In the genomic region with DNA sequence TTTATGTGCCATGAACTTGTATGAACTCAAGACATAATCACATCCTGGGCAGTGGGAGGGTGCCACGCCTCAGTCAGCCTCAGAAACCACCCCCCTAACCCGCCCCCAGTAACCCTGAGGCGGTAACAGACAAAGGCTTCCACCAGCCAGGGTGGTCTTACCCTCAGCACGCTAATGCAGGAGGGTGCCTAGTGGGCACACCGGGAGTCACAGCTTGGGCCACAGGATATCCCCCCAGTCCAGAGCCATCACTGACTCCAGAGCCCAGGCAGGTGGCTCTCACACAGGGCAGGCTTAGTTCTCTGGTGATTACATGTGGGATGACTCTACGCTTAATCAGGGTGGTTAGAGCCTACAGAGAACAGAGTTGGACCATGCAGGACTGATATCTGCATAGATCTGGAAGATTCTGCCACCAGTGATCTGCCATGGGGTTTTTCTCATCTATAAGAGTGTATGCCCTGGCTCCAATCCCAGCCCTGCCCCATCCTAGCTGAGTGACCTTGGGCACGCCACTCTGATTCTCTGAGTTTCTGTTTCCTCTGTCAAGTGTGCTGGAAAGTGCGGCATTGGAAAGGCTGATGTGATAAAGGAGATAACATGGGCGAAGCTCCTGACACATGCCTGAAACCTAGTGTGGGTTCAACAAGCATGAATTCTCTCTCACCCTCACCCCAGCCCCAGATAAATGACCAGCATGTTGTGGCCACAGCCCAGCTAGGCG, we compare ENCODE assay signal across 1 cellular context.
TF ChIP-seq lines count a peak whose summit lies in the region.

No MANE protein-coding gene starts in this region.

TF ChIP-seq in A549, 52 proteins besides CTCF, POLR2A, EP300 and RAD21:
- TF ChIP-seq KDM5A (IDR thresholded peaks at IDR 0.05) (no peak), ZSCAN20 (CRISPR knock-in tag; IDR thresholded peaks at IDR 0.05) (no peak), FOXS1 (CRISPR knock-in tag; IDR thresholded peaks at IDR 0.05) (no peak), RCOR1 (IDR thresholded peaks at IDR 0.05; ENCODE audit: low read depth, low read length) (no peak), KDM1A (IDR thresholded peaks at IDR 0.05; ENCODE audit: low read depth) (no peak), CBX2 (IDR thresholded peaks at IDR 0.05; ENCODE audit: borderline replicate concordance, low read depth) (no peak), NR3C1 (IDR thresholded peaks at IDR 0.05) (no peak), HDAC2 (IDR thresholded peaks at IDR 0.05) (no peak), MYC (IDR thresholded peaks at IDR 0.05; ENCODE audit: borderline replicate concordance, low read length) (no peak), HOXB5 (CRISPR knock-in tag; IDR thresholded peaks at IDR 0.05) (no peak), FOSL2 (IDR thresholded peaks at IDR 0.05) (no peak), FOSL2 (CRISPR knock-in tag; IDR thresholded peaks at IDR 0.05) (no peak)
- TF ChIP-seq, protein P1, sequence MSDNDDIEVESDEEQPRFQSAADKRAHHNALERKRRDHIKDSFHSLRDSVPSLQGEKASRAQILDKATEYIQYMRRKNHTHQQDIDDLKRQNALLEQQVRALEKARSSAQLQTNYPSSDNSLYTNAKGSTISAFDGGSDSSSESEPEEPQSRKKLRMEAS (IDR thresholded peaks at IDR 0.05), result no peak
- TF ChIP-seq, protein P2, sequence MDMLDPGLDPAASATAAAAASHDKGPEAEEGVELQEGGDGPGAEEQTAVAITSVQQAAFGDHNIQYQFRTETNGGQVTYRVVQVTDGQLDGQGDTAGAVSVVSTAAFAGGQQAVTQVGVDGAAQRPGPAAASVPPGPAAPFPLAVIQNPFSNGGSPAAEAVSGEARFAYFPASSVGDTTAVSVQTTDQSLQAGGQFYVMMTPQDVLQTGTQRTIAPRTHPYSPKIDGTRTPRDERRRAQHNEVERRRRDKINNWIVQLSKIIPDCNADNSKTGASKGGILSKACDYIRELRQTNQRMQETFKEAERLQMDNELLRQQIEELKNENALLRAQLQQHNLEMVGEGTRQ (IDR thresholded peaks at IDR 0.05), result no peak
TF ChIP-seq in A549: peak in this region for 0.
